15 cellular contexts compared by ENCODE assay signal in genomic region chr2:117820444-117820843, GRCh38. TPM values are rescaled to one million over a fixed set of nuclear protein-coding genes. Genes with fewer than 3 reads are reported as not detected.
A peak's percentile ranks its signal among the peaks of the same experiment; 100 is the strongest.
DNase-seq lines count a peak whose midpoint lies in the region; ATAC-seq and TF ChIP-seq lines count a peak whose summit lies in the region.
"Had no signal": no experiment of that assay in that cellular context is flagged by ENCODE, and none has a peak within 500 bp of the region (broad histone marks: within the 10 kb centered on the region; RNA-seq: fewer than 3 reads in every experiment).

No MANE protein-coding gene starts in this region.

- peaks cover 14 to 72% (median 55%) of the 10 kb centered on the region in 5 donors for H3K36me3 Mint-ChIP-seq in naive thymus-derived CD4-positive, alpha-beta T cell
- peaks cover 38% of the 10 kb centered on the region for H3K36me3 Mint-ChIP-seq in type B pancreatic cell

- peaks cover 11 to 12% of the 10 kb centered on the region in 2 donors for H3K4me1 ChIP-seq in naive thymus-derived CD4-positive, alpha-beta T cell (ENCODE audit: control insufficient read depth in 2 of 2, insufficient read depth in 2 of 2, low read length in 2 of 2)
- peaks cover 5 to 17% (median 17%) of the 10 kb centered on the region in 4 donors for H3K4me1 ChIP-seq in esophagus muscularis mucosa

- ATAC-seq in GM21360 (IDR thresholded peaks at IDR 0.05; ENCODE audit: unreplicated experiment) (peak; percentile 55), HG03196 (IDR thresholded peaks at IDR 0.05; ENCODE audit: unreplicated experiment) (peak; percentile 57)
- ATAC-seq in naive thymus-derived CD4-positive, alpha-beta T cell: peak; percentile 81
- ATAC-seq: heart left ventricle, left lobe of liver, SK-N-SH treated with all-trans-retinoic acid at 6 μM for 48 hours had no signal

- POLR2A ChIA-PET in naive thymus-derived CD4-positive, alpha-beta T cell (lab: Charles Lee): no interaction called here

- H3K9me3 ChIP-seq in naive thymus-derived CD4-positive, alpha-beta T cell (ENCODE audit: control insufficient read depth in 2 of 3, low read length in 3 of 3): no peaks in the 10 kb centered on the region
- H3K9me3 ChIP-seq in esophagus muscularis mucosa: no peaks in the 10 kb centered on the region
- H3K9me3 ChIP-seq: heart left ventricle, transverse colon had no signal

- H3K4me3 ChIP-seq in naive thymus-derived CD4-positive, alpha-beta T cell (ENCODE audit: low read length): no peak overlapping the region
- H3K4me3 ChIP-seq in esophagus muscularis mucosa: no peak overlapping the region
- H3K4me3 ChIP-seq: heart left ventricle, transverse colon had no signal

- peaks cover 0 to 1% (median 0%) of the 10 kb centered on the region in 11 donors for H3K9me3 Mint-ChIP-seq in naive thymus-derived CD4-positive, alpha-beta T cell
- H3K9me3 Mint-ChIP-seq in type B pancreatic cell: no peaks in the 10 kb centered on the region
- H3K9me3 Mint-ChIP-seq: activated naive CD8-positive, alpha-beta T cell treated with anti-CD3 and anti-CD28 coated beads, Interleukin-2, amount 10 ng/mL, durations not matched to agents 7 days and 5 days had no signal

- H3K27ac Mint-ChIP-seq in naive thymus-derived CD4-positive, alpha-beta T cell: peak overlapping the region in 6 of 9 donors; percentile 9 to 91 (median 42)
- H3K27ac Mint-ChIP-seq in type B pancreatic cell: no peak overlapping the region
- H3K27ac Mint-ChIP-seq: activated naive CD8-positive, alpha-beta T cell treated with anti-CD3 and anti-CD28 coated beads, Interleukin-2, amount 10 ng/mL, durations not matched to agents 7 days and 5 days had no signal

- TF ChIP-seq POLR2A in esophagus muscularis mucosa (IDR thresholded peaks at IDR 0.05; ENCODE audit: low read depth): no peak

- TF ChIP-seq EP300 in esophagus muscularis mucosa (IDR thresholded peaks at IDR 0.05): no peak

- peaks cover 23 to 62% (median 50%) of the 10 kb centered on the region in 7 donors for H3K4me1 Mint-ChIP-seq in naive thymus-derived CD4-positive, alpha-beta T cell
- no peaks in the 10 kb centered on the region for H3K4me1 Mint-ChIP-seq in type B pancreatic cell (ENCODE audit: unreplicated experiment)

- no peaks in the 10 kb centered on the region for H3K27me3 ChIP-seq in naive thymus-derived CD4-positive, alpha-beta T cell (ENCODE audit: control insufficient read depth in 2 of 2, insufficient read depth in 2 of 2, low read length in 2 of 2)
- H3K27me3 ChIP-seq in esophagus muscularis mucosa: no peaks in the 10 kb centered on the region
- H3K27me3 ChIP-seq: heart left ventricle, transverse colon had no signal

- peak overlapping the region; percentile 16 for H3K27ac ChIP-seq in naive thymus-derived CD4-positive, alpha-beta T cell (ENCODE audit: low read depth, low read length)
- H3K27ac ChIP-seq in esophagus muscularis mucosa (replicated peaks in 1 of 4): no peak overlapping the region
- H3K27ac ChIP-seq: heart left ventricle, transverse colon had no signal

- 84% methylated on average over 1 of the region's 1 CpG for WGBS in esophagus muscularis mucosa

- TF ChIP-seq CTCF in type B pancreatic cell (conservative IDR thresholded peaks at IDR 0.05): no peak
- no peak for TF ChIP-seq CTCF in esophagus muscularis mucosa (IDR thresholded peaks at IDR 0.05)

- peaks cover 44 to 81% (median 47%) of the 10 kb centered on the region in 3 experiments for H3K36me3 ChIP-seq in naive thymus-derived CD4-positive, alpha-beta T cell (ENCODE audit: control insufficient read depth in 2 of 3, insufficient read depth in 3 of 3, low read length in 3 of 3)
- peaks cover 47 to 85% (median 76%) of the 10 kb centered on the region in 4 donors for H3K36me3 ChIP-seq in esophagus muscularis mucosa

- H3K27me3 Mint-ChIP-seq in naive thymus-derived CD4-positive, alpha-beta T cell: no peaks in the 10 kb centered on the region
- H3K27me3 Mint-ChIP-seq in type B pancreatic cell: no peaks in the 10 kb centered on the region
- H3K27me3 Mint-ChIP-seq: activated naive CD8-positive, alpha-beta T cell treated with anti-CD3 and anti-CD28 coated beads, Interleukin-2, amount 10 ng/mL, durations not matched to agents 7 days and 5 days had no signal

- intact Hi-C loops in naive thymus-derived CD4-positive, alpha-beta T cell (cut with micrococcal nuclease): loop anchor here in 1 of 2 donors (10.0 kb wide), 1 partner anchor 124 kb away; no protein-coding TSS in a partner anchor
- intact Hi-C loops in esophagus muscularis mucosa (cut with DNase I): no loop called here

- DNase-seq in activated CD4-positive, alpha-beta T cell treated with anti-CD3 and anti-CD28 coated beads for 48 hours: peak; percentile 31
- DNase-seq in activated CD4-positive, alpha-beta T cell treated with anti-CD3 and anti-CD28 coated beads for 1 hour: no peak
- no peak for DNase-seq in naive thymus-derived CD4-positive, alpha-beta T cell
- DNase-seq in GF-D8 (lab: John Stamatoyannopoulos, UW) (no peak), type B pancreatic cell (ENCODE audit: extremely low spot score, unreplicated experiment) (no peak), esophagus muscularis mucosa (ENCODE audit: extremely low spot score) (no peak)
- DNase-seq: activated naive CD8-positive, alpha-beta T cell treated with anti-CD3 and anti-CD28 coated beads, Interleukin-2, amount 10 ng/mL, durations not matched to agents 7 days and 5 days; Calu3; heart left ventricle; NCI-H2029; transverse colon had no signal

- H3K4me3 Mint-ChIP-seq in naive thymus-derived CD4-positive, alpha-beta T cell: no peak overlapping the region
- H3K4me3 Mint-ChIP-seq in type B pancreatic cell: no peak overlapping the region
- H3K4me3 Mint-ChIP-seq: activated naive CD8-positive, alpha-beta T cell treated with anti-CD3 and anti-CD28 coated beads, Interleukin-2, amount 10 ng/mL, durations not matched to agents 7 days and 5 days had no signal

- CTCF ChIA-PET in naive thymus-derived CD4-positive, alpha-beta T cell (lab: Charles Lee): no interaction called here

RNA-seq across cellular contexts. Expression of gene DDX18, which starts 6.0 kb away (rescaled TPM):
- 100 to 1,000 TPM in 4 of 5 experiments, 10 to 100 TPM in 1; 86.9 to 133 (median 111) TPM for total RNA-seq in naive thymus-derived CD4-positive, alpha-beta T cell
- 10 to 100 TPM; 43.9 to 45.6 TPM for polyA plus RNA-seq in naive thymus-derived CD4-positive, alpha-beta T cell
- total RNA-seq in type B pancreatic cell (ENCODE audit: low replicate concordance): 57.9 and 62.9 TPM in 2 replicates
- total RNA-seq in esophagus muscularis mucosa: 10 to 100 TPM; 29.2 to 44.5 (median 38.6) TPM
